In genomic region chr17:82314721-82315605, GRCh38 we compare ENCODE assay signal across 14 cellular contexts. TPM values are rescaled to one million over a fixed set of nuclear protein-coding genes. Genes with fewer than 3 reads are reported as not detected.
DNase-seq lines count a peak whose midpoint lies in the region; ATAC-seq, FAIRE-seq and TF ChIP-seq lines count a peak whose summit lies in the region.
"Had no signal": no experiment of that assay in that cellular context is flagged by ENCODE, and none has a peak within 500 bp of the region (broad histone marks: within the 10 kb centered on the region; RNA-seq: fewer than 3 reads in every experiment).

No MANE protein-coding gene starts in this region.

- WGBS in H1 (ENCODE audit: extremely low coverage in 1 of 2, insufficient coverage in 1 of 2, insufficient read length in 1 of 2, insufficient replicate concordance in 2 of 2, low coverage in 1 of 2, low lambda C conversion rate in 2 of 2, missing lambda C conversion rate in 1 of 2), 2 experiments: 80% methylated on average over 26 of the region's 32 CpGs; no CpG with 5 or more reads in 1 of the 2 experiments
- 48% methylated on average over 16 of the region's 32 CpGs for WGBS in suprapubic skin

- peak overlapping the region in 1 of 4 experiments; percentile 48; a peak in 1 of 8 replicates for H3K4me3 ChIP-seq in H1 (ENCODE audit: extremely low read depth in 1 of 4, insufficient read depth in 2 of 4, low read depth in 3 of 4, low read length in 4 of 4)
- peak overlapping the region; percentile 39 for H3K4me3 ChIP-seq in thoracic aorta
- no peak overlapping the region for H3K4me3 ChIP-seq in suprapubic skin

- TF ChIP-seq EP300 in H1 (IDR thresholded peaks at IDR 0.05; ENCODE audit: borderline replicate concordance in 1 of 2, low read depth in 2 of 2, low read length in 2 of 2) (no peak), suprapubic skin (IDR thresholded peaks at IDR 0.05) (no peak)

- no peaks in the 10 kb centered on the region for H3K9me3 Mint-ChIP-seq in activated naive CD4-positive, alpha-beta T cell treated with anti-CD3 and anti-CD28 coated beads, Interleukin-2, amount 50 U/mL, for 24 hours
- H3K9me3 Mint-ChIP-seq: endodermal cell had no signal

- no peaks in the 10 kb centered on the region for H3K79me2 ChIP-seq in H1 (ENCODE audit: control insufficient read depth in 1 of 2, insufficient read depth in 2 of 2, low read length in 2 of 2)

- no peaks in the 10 kb centered on the region for H3K27me3 Mint-ChIP-seq in activated naive CD4-positive, alpha-beta T cell treated with anti-CD3 and anti-CD28 coated beads, Interleukin-2, amount 50 U/mL, for 24 hours

- no peak overlapping the region for H3K14ac ChIP-seq in H1 (ENCODE audit: insufficient read length)

- H3K36me3 ChIP-seq in H1 (ENCODE audit: control insufficient read depth in 2 of 4, insufficient read depth in 4 of 4, low read length in 3 of 4) (no peaks in the 10 kb centered on the region), thoracic aorta (no peaks in the 10 kb centered on the region), suprapubic skin (no peaks in the 10 kb centered on the region)

- H3K56ac ChIP-seq in H1 (replicated peaks; ENCODE audit: insufficient read length, low read depth, low read length): no peak overlapping the region

- TF ChIP-seq POLR2A in H1 (IDR thresholded peaks at IDR 0.05; ENCODE audit: control extremely low read depth in 1 of 2, low read depth in 2 of 2, low read length in 2 of 2) (no peak), suprapubic skin (IDR thresholded peaks at IDR 0.05) (no peak)

- H2BK12ac ChIP-seq in H1 (ENCODE audit: low read depth, low read length): no peak overlapping the region

- no peak overlapping the region for H2AFZ ChIP-seq in H1 (ENCODE audit: low read length)

- H3K27ac Mint-ChIP-seq in activated naive CD4-positive, alpha-beta T cell treated with anti-CD3 and anti-CD28 coated beads, Interleukin-2, amount 50 U/mL, for 24 hours: peak overlapping the region; percentile 98
- H3K27ac Mint-ChIP-seq: endodermal cell had no signal

- H3K23me2 ChIP-seq in H1 (ENCODE audit: low read depth, low read length): peaks cover 5% of the 10 kb centered on the region; the same call in 1 of the 2 replicates

- no peak overlapping the region for H2AK5ac ChIP-seq in H1 (ENCODE audit: low read depth, low read length)

- POLR2A ChIA-PET in H1 (lab: Charles Lee; ENCODE audit: partially characterized antibody): no interaction called here

- H3K4ac ChIP-seq in H1 (replicated peaks; ENCODE audit: insufficient read length, low read depth, low read length): no peak overlapping the region

- H3K4me1 Mint-ChIP-seq in activated naive CD4-positive, alpha-beta T cell treated with anti-CD3 and anti-CD28 coated beads, Interleukin-2, amount 50 U/mL, for 24 hours: peaks cover 17% of the 10 kb centered on the region
- H3K4me1 Mint-ChIP-seq: endodermal cell had no signal

- no peak for ATAC-seq in thoracic aorta (ENCODE audit: insufficient number of reproducible peaks, low FRiP score, low read depth)
- no peak for ATAC-seq in sciatic nerve

- H2BK5ac ChIP-seq in H1 (ENCODE audit: low read depth, low read length): no peak overlapping the region

- CTCF ChIA-PET in H1 (lab: Charles Lee; ENCODE audit: partially characterized antibody): interaction anchor here (3.1 to 4.8 kb wide), 2 partner anchors 13 kb away, joined by 19 to 28 read pairs; no protein-coding TSS in a partner anchor

- H3K23ac ChIP-seq in H1 (ENCODE audit: insufficient read length): peak overlapping the region; percentile 21

- no peak overlapping the region for H2BK120ac ChIP-seq in H1 (replicated peaks; ENCODE audit: low read depth, low read length)

- no peaks in the 10 kb centered on the region for H3K79me1 ChIP-seq in H1 (ENCODE audit: low read depth, low read length)

- peak overlapping the region in 1 of 2 experiments; percentile 44; a peak in 2 of 4 replicates for H3K4me2 ChIP-seq in H1 (ENCODE audit: insufficient read depth in 1 of 2, low read depth in 2 of 2, low read length in 2 of 2)

- H3K27me3 ChIP-seq in H1 (replicated peaks in 1 of 4; ENCODE audit: control insufficient read depth in 3 of 4, extremely low read depth in 1 of 4, insufficient read depth in 3 of 4, low read length in 3 of 4) (no peaks in the 10 kb centered on the region; a peak in 3 of 7 replicates), thoracic aorta (replicated peaks; ENCODE audit: insufficient read depth) (peaks cover 15% of the 10 kb centered on the region), suprapubic skin (peaks cover 57% of the 10 kb centered on the region)

- no peak overlapping the region for H3K27ac ChIP-seq in H1 (ENCODE audit: low read depth, low read length)
- no peak overlapping the region for H3K27ac ChIP-seq in thoracic aorta
- no peak overlapping the region for H3K27ac ChIP-seq in suprapubic skin

- no peak overlapping the region for H3K9ac ChIP-seq in H1 (replicated peaks in 1 of 4; ENCODE audit: extremely low read depth in 1 of 4, low read depth in 3 of 4, low read length in 3 of 4)

- H3K4me3 Mint-ChIP-seq in activated naive CD4-positive, alpha-beta T cell treated with anti-CD3 and anti-CD28 coated beads, Interleukin-2, amount 50 U/mL, for 24 hours: no peak overlapping the region
- H3K4me3 Mint-ChIP-seq: endodermal cell had no signal

- H4K8ac ChIP-seq in H1 (ENCODE audit: extremely low read depth, insufficient read depth, low read length): peak overlapping the region; percentile 85; the same call in 1 of the 2 replicates

- H2BK15ac ChIP-seq in H1 (ENCODE audit: low read length): no peak overlapping the region

- no peak for TF ChIP-seq CTCF in H1 (IDR thresholded peaks at IDR 0.05; ENCODE audit: control extremely low read depth in 1 of 3, insufficient read depth in 1 of 3, low read depth in 1 of 3, low read length in 3 of 3)
- no peak for TF ChIP-seq CTCF in thoracic aorta (IDR thresholded peaks at IDR 0.05)
- TF ChIP-seq CTCF in suprapubic skin (IDR thresholded peaks at IDR 0.05): no peak

- DNase-seq in activated naive CD4-positive, alpha-beta T cell (lab: John Stamatoyannopoulos, UW): no peak
- peak; percentile 48 for DNase-seq in SKM-1 (lab: John Stamatoyannopoulos, UW; ENCODE audit: unreplicated experiment)
- DNase-seq in H1 (ENCODE audit: low read depth in 1 of 2, low spot score in 2 of 2): no peak
- no peak for DNase-seq in thoracic aorta (ENCODE audit: low spot score)
- no peak for DNase-seq in COLO668 (lab: John Stamatoyannopoulos, UW; ENCODE audit: unreplicated experiment)
- no peak for DNase-seq in suprapubic skin (ENCODE audit: low spot score in 2 of 2)
- DNase-seq in sciatic nerve (ENCODE audit: low spot score): no peak
- DNase-seq: endodermal cell, foreskin melanocyte, midbrain had no signal

- no peak overlapping the region for H3K18ac ChIP-seq in H1 (ENCODE audit: extremely low read depth, low read length)

- H4K5ac ChIP-seq in H1 (ENCODE audit: insufficient read length, low read depth, low read length): no peak overlapping the region

- H2BK20ac ChIP-seq in H1 (ENCODE audit: low read length): no peak overlapping the region

- no peak for FAIRE-seq in H1 (lab: Jason Lieb, UNC)
- FAIRE-seq: bronchial epithelial cell, H54 had no signal

- H4K91ac ChIP-seq in H1 (replicated peaks; ENCODE audit: insufficient read length, low read length): peak overlapping the region; percentile 54

- H4K20me1 ChIP-seq in H1 (replicated peaks in 1 of 2; ENCODE audit: control insufficient read depth in 1 of 2, insufficient read depth in 2 of 2, low read length in 2 of 2): peaks cover 0 to 12% of the 10 kb centered on the region in 2 experiments

- intact Hi-C loops in sciatic nerve (cut with DNase I): loop anchor here (10.0 kb wide), 1 partner anchor 270 kb away; no protein-coding TSS in a partner anchor

- TF ChIP-seq RAD21 in H1 (IDR thresholded peaks at IDR 0.05 in 1 of 2, conservative IDR thresholded peaks at IDR 0.05 in 1 of 2; ENCODE audit: low read depth in 2 of 2, low read length in 2 of 2): no peak

- H3K9me3 ChIP-seq in H1 (ENCODE audit: insufficient read depth in 2 of 2, low read depth in 1 of 2, low read length in 1 of 2) (peaks cover 0 to 14% of the 10 kb centered on the region in 2 experiments; a peak in 1 of 4 replicates), thoracic aorta (no peaks in the 10 kb centered on the region), suprapubic skin (no peaks in the 10 kb centered on the region)

- peaks cover 5% of the 10 kb centered on the region for H3K36me3 Mint-ChIP-seq in activated naive CD4-positive, alpha-beta T cell treated with anti-CD3 and anti-CD28 coated beads, Interleukin-2, amount 50 U/mL, for 24 hours

- peaks cover 0 to 5% (median 4%) of the 10 kb centered on the region in 4 experiments; a peak in 5 of 7 replicates for H3K4me1 ChIP-seq in H1 (replicated peaks in 1 of 4; ENCODE audit: control insufficient read depth in 3 of 4, insufficient read depth in 4 of 4, low read length in 3 of 4)
- no peaks in the 10 kb centered on the region for H3K4me1 ChIP-seq in thoracic aorta (ENCODE audit: control insufficient read depth in 1 of 2, low read depth in 2 of 2)
- H3K4me1 ChIP-seq in suprapubic skin: peaks cover 17% of the 10 kb centered on the region

RNA-seq across cellular contexts. Expression of gene CD7, which starts 2.4 kb away (rescaled TPM):
- 0.86 and 1.3 TPM in 2 replicates for total RNA-seq in H1 (2021; fragmentation: NEBNext Ultra II Directional; extraction: Animal tissue kit (Norgen Biotek cat#: 25700))
- 0.83 and 1.8 TPM in 2 replicates for polyA plus RNA-seq in H1 (2011; rRNA removed)
- polyA plus RNA-seq in H1 (2011; cell fraction: cytosol; rRNA removed): 0.90 TPM
- 1.3 TPM for polyA plus RNA-seq in H1 (2011; cell fraction: nucleus; rRNA removed)
- polyA plus RNA-seq in H1 (2012, experiment 1 of 2): 0.37 to 2.0 TPM (median 1.2 TPM) in 4 replicates
- 0.37 TPM for polyA plus RNA-seq in H1 (2012, experiment 2 of 2)
- polyA plus RNA-seq in H1 (2013, experiment 1 of 2): 1.7 TPM
- 1.9 TPM for polyA plus RNA-seq in H1 (2013, experiment 2 of 2)
- 0.12 TPM in 1 of 2 replicates, not detected in the other for polyA minus RNA-seq in H1 (2011; rRNA and poly(A)+ RNA removed)
- polyA minus RNA-seq in H1 (2011; cell fraction: cytosol; rRNA and poly(A)+ RNA removed): not detected
- polyA minus RNA-seq in H1 (2011; cell fraction: nucleus; rRNA and poly(A)+ RNA removed): 0.50 TPM
- 1 to 10 TPM; 3.0 to 3.5 TPM for total RNA-seq in thoracic aorta
- total RNA-seq in suprapubic skin: 1 to 10 TPM in 3 of 4 donors, under 1 TPM in 1; 0.29 to 4.4 (median 1.6) TPM
- 2.5 TPM for total RNA-seq in sciatic nerve
- total RNA-seq: bronchial epithelial cell, pulmonary artery endothelial cell had no signal

RNA-seq across cellular contexts. Expression of gene SECTM1, which starts 18.6 kb away (rescaled TPM):
- 0.20 and 0.57 TPM in 2 replicates for total RNA-seq in H1 (2021; fragmentation: NEBNext Ultra II Directional; extraction: Animal tissue kit (Norgen Biotek cat#: 25700))
- polyA plus RNA-seq in H1 (2011; rRNA removed): 0.46 and 0.65 TPM in 2 replicates
- 0.69 TPM for polyA plus RNA-seq in H1 (2011; cell fraction: cytosol; rRNA removed)
- polyA plus RNA-seq in H1 (2011; cell fraction: nucleus; rRNA removed): 0.36 TPM
- polyA plus RNA-seq in H1 (2012, experiment 1 of 2): 0.42 to 0.99 TPM (median 0.48 TPM) in 3 of 4 replicates, not detected in the other
- polyA plus RNA-seq in H1 (2012, experiment 2 of 2): 0.29 TPM
- polyA plus RNA-seq in H1 (2013, experiment 1 of 2): 0.14 TPM
- 0.20 TPM for polyA plus RNA-seq in H1 (2013, experiment 2 of 2)
- 0.35 and 0.68 TPM in 2 replicates for polyA minus RNA-seq in H1 (2011; rRNA and poly(A)+ RNA removed)
- polyA minus RNA-seq in H1 (2011; cell fraction: cytosol; rRNA and poly(A)+ RNA removed): not detected
- polyA minus RNA-seq in H1 (2011; cell fraction: nucleus; rRNA and poly(A)+ RNA removed): not detected
- 10 to 100 TPM; 16.7 to 32.2 TPM for total RNA-seq in thoracic aorta
- total RNA-seq in suprapubic skin: 10 to 100 TPM in 3 of 4 donors, 1 to 10 TPM in 1; 9.5 to 37.8 (median 16.6) TPM
- 22.2 TPM for total RNA-seq in sciatic nerve
- total RNA-seq: endodermal cell had no signal

RNA-seq across cellular contexts. Expression of gene CSNK1D, which starts 41.5 kb away (rescaled TPM):
- total RNA-seq in H1 (2021; fragmentation: NEBNext Ultra II Directional; extraction: Animal tissue kit (Norgen Biotek cat#: 25700)): 103 and 107 TPM in 2 replicates
- 73.5 and 114 TPM in 2 replicates for polyA plus RNA-seq in H1 (2011; rRNA removed)
- polyA plus RNA-seq in H1 (2011; cell fraction: cytosol; rRNA removed): 90.3 TPM
- polyA plus RNA-seq in H1 (2011; cell fraction: nucleus; rRNA removed): 219 TPM
- polyA plus RNA-seq in H1 (2012, experiment 1 of 2): 88.4 to 98.7 TPM (median 95.5 TPM) in 4 replicates
- polyA plus RNA-seq in H1 (2012, experiment 2 of 2): 70.5 TPM
- 70.2 TPM for polyA plus RNA-seq in H1 (2013, experiment 1 of 2)
- polyA plus RNA-seq in H1 (2013, experiment 2 of 2): 70.1 TPM
- polyA minus RNA-seq in H1 (2011; rRNA and poly(A)+ RNA removed): 71.2 and 71.6 TPM in 2 replicates
- polyA minus RNA-seq in H1 (2011; cell fraction: cytosol; rRNA and poly(A)+ RNA removed): 31.2 TPM
- polyA minus RNA-seq in H1 (2011; cell fraction: nucleus; rRNA and poly(A)+ RNA removed): 60.9 TPM
- 10 to 100 TPM; 69.5 to 71.9 TPM for total RNA-seq in thoracic aorta
- 100 to 1,000 TPM in 1 of 4 donors, 10 to 100 TPM in 3; 52.3 to 142 (median 58.8) TPM for total RNA-seq in suprapubic skin
- 152 TPM for total RNA-seq in sciatic nerve

RNA-seq across cellular contexts. Expression of gene TEX19, which starts 44.1 kb away (rescaled TPM):
- 0.38 and 0.54 TPM in 2 replicates for total RNA-seq in H1 (2021; fragmentation: NEBNext Ultra II Directional; extraction: Animal tissue kit (Norgen Biotek cat#: 25700))
- polyA plus RNA-seq in H1 (2011; rRNA removed): 0.46 and 0.80 TPM in 2 replicates
- polyA plus RNA-seq in H1 (2011; cell fraction: cytosol; rRNA removed): 0.85 TPM
- 0.83 TPM for polyA plus RNA-seq in H1 (2011; cell fraction: nucleus; rRNA removed)
- polyA plus RNA-seq in H1 (2012, experiment 1 of 2): 0.40 to 1.3 TPM (median 0.64 TPM) in 4 replicates
- polyA plus RNA-seq in H1 (2012, experiment 2 of 2): 0.38 TPM
- 0.28 TPM for polyA plus RNA-seq in H1 (2013, experiment 1 of 2)
- 0.35 TPM for polyA plus RNA-seq in H1 (2013, experiment 2 of 2)
- polyA minus RNA-seq in H1 (2011; rRNA and poly(A)+ RNA removed): 1.6 TPM in 2 replicates
- polyA minus RNA-seq in H1 (2011; cell fraction: cytosol; rRNA and poly(A)+ RNA removed): 0.95 TPM
- polyA minus RNA-seq in H1 (2011; cell fraction: nucleus; rRNA and poly(A)+ RNA removed): 0.60 TPM
- total RNA-seq in thoracic aorta (not detected), suprapubic skin (not detected), sciatic nerve (not detected)
- total RNA-seq: bronchial epithelial cell, pulmonary artery endothelial cell had no signal

RNA-seq across cellular contexts. Expression of gene UTS2R, which starts 56.6 kb away (rescaled TPM):
- 0.63 TPM in 1 of 2 replicates, not detected in the other for total RNA-seq in H1 (2021; fragmentation: NEBNext Ultra II Directional; extraction: Animal tissue kit (Norgen Biotek cat#: 25700))
- 0.27 and 0.49 TPM in 2 replicates for polyA plus RNA-seq in H1 (2011; rRNA removed)
- polyA plus RNA-seq in H1 (2011; cell fraction: cytosol; rRNA removed): 0.16 TPM
- polyA plus RNA-seq in H1 (2011; cell fraction: nucleus; rRNA removed): 0.73 TPM
- 0.17 to 0.27 TPM (median 0.20 TPM) in 3 of 4 replicates, not detected in the other for polyA plus RNA-seq in H1 (2012, experiment 1 of 2)
- polyA plus RNA-seq in H1 (2012, experiment 2 of 2): not detected
- 0.47 TPM for polyA plus RNA-seq in H1 (2013, experiment 1 of 2)
- polyA plus RNA-seq in H1 (2013, experiment 2 of 2): 0.33 TPM
- not detected in 2 replicates for polyA minus RNA-seq in H1 (2011; rRNA and poly(A)+ RNA removed)
- not detected for polyA minus RNA-seq in H1 (2011; cell fraction: cytosol; rRNA and poly(A)+ RNA removed)
- not detected for polyA minus RNA-seq in H1 (2011; cell fraction: nucleus; rRNA and poly(A)+ RNA removed)
- total RNA-seq in thoracic aorta (under 1 TPM in 1 of 2 donors, not detected in 1; 0.27 TPM), suprapubic skin (not detected), sciatic nerve (not detected)
- total RNA-seq: bronchial epithelial cell, pulmonary artery endothelial cell had no signal
